In the genomic region with DNA sequence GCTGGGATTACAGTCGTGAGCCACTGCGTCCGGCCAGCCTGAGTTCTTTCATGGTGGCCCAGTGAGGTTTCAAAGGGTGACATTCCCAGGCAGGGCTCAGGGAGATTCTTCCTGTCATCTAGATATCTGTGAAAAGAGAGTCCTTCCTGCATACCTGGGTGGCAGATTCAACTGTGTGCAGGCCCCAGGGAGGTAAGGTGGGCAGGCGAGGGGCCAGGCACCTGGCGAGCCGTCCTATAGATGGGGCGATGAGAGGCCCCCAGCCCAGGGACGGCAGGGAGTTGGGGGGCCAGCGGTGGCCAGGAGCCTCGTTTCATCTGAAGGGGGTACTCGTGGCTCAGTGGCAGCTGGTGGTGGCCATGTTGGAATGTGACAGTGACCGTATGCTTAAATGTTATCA, we compare ENCODE assay signal across 1 cellular context.
A peak's percentile ranks its signal among the peaks of the same experiment; 100 is the strongest.
TF ChIP-seq lines count a peak whose summit lies in the region.

No MANE protein-coding gene starts in this region.

TF ChIP-seq in K562, 482 proteins besides CTCF, POLR2A, EP300 and RAD21:
- no peak for TF ChIP-seq ADNP (tag; IDR thresholded peaks at IDR 0.05)
- no peak for TF ChIP-seq SMAD2 (IDR thresholded peaks at IDR 0.05; ENCODE audit: low read depth, low read length)
- TF ChIP-seq POLR2G (IDR thresholded peaks at IDR 0.05; ENCODE audit: low read depth, low read length): peak; percentile 47; the same call in 1 of the 2 replicates
- no peak for TF ChIP-seq CREBBP (IDR thresholded peaks at IDR 0.05; ENCODE audit: low read depth, low read length)
